ENCODE assay signal across 21 cellular contexts in the genomic region with DNA sequence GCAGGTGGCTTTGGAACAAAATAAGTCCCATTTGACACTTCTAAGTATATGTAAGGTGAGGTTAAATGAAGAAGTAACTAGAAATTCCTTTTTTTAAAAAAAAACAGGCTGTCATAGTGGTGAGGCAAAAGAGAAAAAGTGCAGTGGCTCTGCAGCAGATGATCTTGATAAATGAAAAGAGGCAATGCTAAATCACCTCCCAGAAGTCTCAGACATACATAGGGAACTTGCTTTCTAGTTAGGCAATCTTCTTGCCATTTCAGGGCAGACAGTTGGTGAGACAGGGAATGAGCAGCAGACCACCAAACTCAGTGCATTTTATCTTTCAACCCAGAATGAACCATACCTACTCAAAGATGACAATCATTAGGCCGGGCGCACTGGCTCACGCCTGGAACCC.
"Had no signal": no experiment of that assay in that cellular context is flagged by ENCODE, and none has a peak within 500 bp of the region (broad histone marks: within the 10 kb centered on the region; RNA-seq: fewer than 3 reads in every experiment).

No MANE protein-coding gene starts in this region.

- H3K36me3 Mint-ChIP-seq: naive thymus-derived CD8-positive, alpha-beta T cell had no signal

- H3K4me3 Mint-ChIP-seq: dendritic cell treated with granulocyte-macrophage colony-stimulating factor and Interleukin-4, amounts not matched to agents 40 ng/mL and 50 ng/mL, for 4 days; mesothelial cell of epicardium; naive B cell; naive thymus-derived CD8-positive, alpha-beta T cell had no signal

- DNase-seq: colonic mucosa; cortex of kidney; effector memory CD4-positive, alpha-beta T cell; esophagus squamous epithelium; foreskin fibroblast; gastrocnemius medialis; glutamatergic neuron; head of caudate nucleus; heart right ventricle; hippocampal formation; left cardiac atrium; left lung; left ventricle myocardium superior; lower lobe of right lung; mesenchymal stem cell; mucosa of descending colon; naive B cell; naive thymus-derived CD8-positive, alpha-beta T cell had no signal

- H3K27ac Mint-ChIP-seq: dendritic cell treated with granulocyte-macrophage colony-stimulating factor and Interleukin-4, amounts not matched to agents 40 ng/mL and 50 ng/mL, for 4 days; mesothelial cell of epicardium; naive thymus-derived CD8-positive, alpha-beta T cell had no signal

- H3K4me1 Mint-ChIP-seq: mesothelial cell of epicardium; naive B cell; naive thymus-derived CD8-positive, alpha-beta T cell had no signal

- ATAC-seq: esophagus mucosa; gastrocnemius medialis; heart right ventricle; left cardiac atrium; left lung; left ventricle myocardium superior; lower lobe of right lung; mucosa of descending colon; naive thymus-derived CD8-positive, alpha-beta T cell had no signal

- H3K9me3 ChIP-seq: colonic mucosa, esophagus squamous epithelium, gastrocnemius medialis, heart right ventricle, left lung, lower lobe of right lung, mucosa of descending colon had no signal
